1 cellular context compared by ENCODE assay signal in genomic region chr19:1082165-1082927, GRCh38.
TF ChIP-seq lines count a peak whose summit lies in the region.

No MANE protein-coding gene starts in this region.

TF ChIP-seq in HEK293, 187 proteins besides CTCF, POLR2A, EP300 and RAD21 (continued from another document):
- TF ChIP-seq ZFP41 (tag by site-specific recombination; IDR thresholded peaks at IDR 0.05; ENCODE audit: borderline replicate concordance) = no peak
- no peak for TF ChIP-seq ZNF280C (tag by site-specific recombination; IDR thresholded peaks at IDR 0.05)
- TF ChIP-seq ZNF37A (tag by site-specific recombination; IDR thresholded peaks at IDR 0.05) = no peak
- TF ChIP-seq ZNF274 (IDR thresholded peaks at IDR 0.05; ENCODE audit: low read length) = no peak
- TF ChIP-seq ZNF274 (tag by site-specific recombination; IDR thresholded peaks at IDR 0.05; ENCODE audit: borderline replicate concordance) = no peak
- TF ChIP-seq ZNF214 (tag by site-specific recombination; IDR thresholded peaks at IDR 0.05; ENCODE audit: borderline replicate concordance) = no peak
- no peak for TF ChIP-seq ZNF350 (tag by site-specific recombination; IDR thresholded peaks at IDR 0.05)
- no peak for TF ChIP-seq ZNF23 (tag by site-specific recombination; IDR thresholded peaks at IDR 0.05; ENCODE audit: borderline replicate concordance)
- no peak for TF ChIP-seq SALL2 (tag by site-specific recombination; IDR thresholded peaks at IDR 0.05; ENCODE audit: borderline replicate concordance)
- TF ChIP-seq, protein P1, sequence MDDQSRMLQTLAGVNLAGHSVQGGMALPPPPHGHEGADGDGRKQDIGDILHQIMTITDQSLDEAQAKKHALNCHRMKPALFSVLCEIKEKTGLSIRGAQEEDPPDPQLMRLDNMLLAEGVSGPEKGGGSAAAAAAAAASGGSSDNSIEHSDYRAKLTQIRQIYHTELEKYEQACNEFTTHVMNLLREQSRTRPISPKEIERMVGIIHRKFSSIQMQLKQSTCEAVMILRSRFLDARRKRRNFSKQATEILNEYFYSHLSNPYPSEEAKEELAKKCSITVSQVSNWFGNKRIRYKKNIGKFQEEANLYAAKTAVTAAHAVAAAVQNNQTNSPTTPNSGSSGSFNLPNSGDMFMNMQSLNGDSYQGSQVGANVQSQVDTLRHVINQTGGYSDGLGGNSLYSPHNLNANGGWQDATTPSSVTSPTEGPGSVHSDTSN (CRISPR knock-in tag; IDR thresholded peaks at IDR 0.05) = no peak
- no peak for TF ChIP-seq ZNF488 (tag by site-specific recombination; IDR thresholded peaks at IDR 0.05)
- no peak for TF ChIP-seq ZSCAN5A (tag by site-specific recombination; IDR thresholded peaks at IDR 0.05)
- no peak for TF ChIP-seq ZNF791 (tag by site-specific recombination; IDR thresholded peaks at IDR 0.05)
- TF ChIP-seq, protein P2, sequence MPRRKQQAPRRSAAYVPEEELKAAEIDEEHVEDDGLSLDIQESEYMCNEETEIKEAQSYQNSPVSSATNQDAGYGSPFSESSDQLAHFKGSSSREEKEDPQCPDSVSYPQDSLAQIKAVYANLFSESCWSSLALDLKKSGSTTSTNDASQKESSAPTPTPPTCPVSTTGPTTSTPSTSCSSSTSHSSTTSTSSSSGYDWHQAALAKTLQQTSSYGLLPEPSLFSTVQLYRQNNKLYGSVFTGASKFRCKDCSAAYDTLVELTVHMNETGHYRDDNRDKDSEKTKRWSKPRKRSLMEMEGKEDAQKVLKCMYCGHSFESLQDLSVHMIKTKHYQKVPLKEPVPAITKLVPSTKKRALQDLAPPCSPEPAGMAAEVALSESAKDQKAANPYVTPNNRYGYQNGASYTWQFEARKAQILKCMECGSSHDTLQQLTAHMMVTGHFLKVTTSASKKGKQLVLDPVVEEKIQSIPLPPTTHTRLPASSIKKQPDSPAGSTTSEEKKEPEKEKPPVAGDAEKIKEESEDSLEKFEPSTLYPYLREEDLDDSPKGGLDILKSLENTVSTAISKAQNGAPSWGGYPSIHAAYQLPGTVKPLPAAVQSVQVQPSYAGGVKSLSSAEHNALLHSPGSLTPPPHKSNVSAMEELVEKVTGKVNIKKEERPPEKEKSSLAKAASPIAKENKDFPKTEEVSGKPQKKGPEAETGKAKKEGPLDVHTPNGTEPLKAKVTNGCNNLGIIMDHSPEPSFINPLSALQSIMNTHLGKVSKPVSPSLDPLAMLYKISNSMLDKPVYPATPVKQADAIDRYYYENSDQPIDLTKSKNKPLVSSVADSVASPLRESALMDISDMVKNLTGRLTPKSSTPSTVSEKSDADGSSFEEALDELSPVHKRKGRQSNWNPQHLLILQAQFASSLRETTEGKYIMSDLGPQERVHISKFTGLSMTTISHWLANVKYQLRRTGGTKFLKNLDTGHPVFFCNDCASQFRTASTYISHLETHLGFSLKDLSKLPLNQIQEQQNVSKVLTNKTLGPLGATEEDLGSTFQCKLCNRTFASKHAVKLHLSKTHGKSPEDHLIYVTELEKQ (tag by site-specific recombination; IDR thresholded peaks at IDR 0.05; ENCODE audit: borderline replicate concordance) = no peak
- no peak for TF ChIP-seq ZSCAN23 (tag by site-specific recombination; IDR thresholded peaks at IDR 0.05)
- TF ChIP-seq ZNF404 (tag by site-specific recombination; IDR thresholded peaks at IDR 0.05) = no peak
- no peak for TF ChIP-seq ZNF2 (tag by site-specific recombination; IDR thresholded peaks at IDR 0.05)
- TF ChIP-seq ZNF146 (tag by site-specific recombination; IDR thresholded peaks at IDR 0.05) = no peak
- peak; percentile 50; the same call in 1 of the 2 replicates for TF ChIP-seq SP7 (tag by site-specific recombination; IDR thresholded peaks at IDR 0.05)
- no peak for TF ChIP-seq ZNF510 (tag by site-specific recombination; IDR thresholded peaks at IDR 0.05; ENCODE audit: insufficient replicate concordance)
- TF ChIP-seq TRIM28 (IDR thresholded peaks at IDR 0.05; ENCODE audit: borderline replicate concordance, low read length) = no peak
- TF ChIP-seq SP3 (tag by site-specific recombination; IDR thresholded peaks at IDR 0.05) = peak; percentile 85
- TF ChIP-seq ZNF10 (tag by site-specific recombination; IDR thresholded peaks at IDR 0.05) = no peak
- TF ChIP-seq ZNF600 (tag by site-specific recombination; IDR thresholded peaks at IDR 0.05) = 0 out of 2 replicates have a peak, but pooled peaks have one; percentile 13
- peak; percentile 90 for TF ChIP-seq KLF10 (tag by site-specific recombination; IDR thresholded peaks at IDR 0.05)
- TF ChIP-seq, protein P3, sequence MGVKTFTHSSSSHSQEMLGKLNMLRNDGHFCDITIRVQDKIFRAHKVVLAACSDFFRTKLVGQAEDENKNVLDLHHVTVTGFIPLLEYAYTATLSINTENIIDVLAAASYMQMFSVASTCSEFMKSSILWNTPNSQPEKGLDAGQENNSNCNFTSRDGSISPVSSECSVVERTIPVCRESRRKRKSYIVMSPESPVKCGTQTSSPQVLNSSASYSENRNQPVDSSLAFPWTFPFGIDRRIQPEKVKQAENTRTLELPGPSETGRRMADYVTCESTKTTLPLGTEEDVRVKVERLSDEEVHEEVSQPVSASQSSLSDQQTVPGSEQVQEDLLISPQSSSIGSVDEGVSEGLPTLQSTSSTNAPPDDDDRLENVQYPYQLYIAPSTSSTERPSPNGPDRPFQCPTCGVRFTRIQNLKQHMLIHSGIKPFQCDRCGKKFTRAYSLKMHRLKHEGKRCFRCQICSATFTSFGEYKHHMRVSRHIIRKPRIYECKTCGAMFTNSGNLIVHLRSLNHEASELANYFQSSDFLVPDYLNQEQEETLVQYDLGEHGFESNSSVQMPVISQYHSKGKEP (tag by site-specific recombination; IDR thresholded peaks at IDR 0.05) = no peak
- TF ChIP-seq ZNF416 (tag by site-specific recombination; IDR thresholded peaks at IDR 0.05) = no peak
- no peak for TF ChIP-seq ZNF114 (tag by site-specific recombination; IDR thresholded peaks at IDR 0.05)
- TF ChIP-seq TCF7L2 (IDR thresholded peaks at IDR 0.05; ENCODE audit: borderline replicate concordance, low read depth, low read length) = no peak
- no peak for TF ChIP-seq ZNF654 (tag by site-specific recombination; IDR thresholded peaks at IDR 0.05; ENCODE audit: low read depth)
- TF ChIP-seq REPIN1 (tag by site-specific recombination; IDR thresholded peaks at IDR 0.05; ENCODE audit: low read depth) = no peak
- no peak for TF ChIP-seq ZNF830 (tag by site-specific recombination; IDR thresholded peaks at IDR 0.05; ENCODE audit: low read depth)
- no peak for TF ChIP-seq MEIS1 (CRISPR knock-in tag; IDR thresholded peaks at IDR 0.05; ENCODE audit: borderline replicate concordance)
- TF ChIP-seq OVOL3 (tag by site-specific recombination; IDR thresholded peaks at IDR 0.05) = no peak
- no peak for TF ChIP-seq ZNF292 (tag by site-specific recombination; IDR thresholded peaks at IDR 0.05; ENCODE audit: borderline replicate concordance, low read depth)
- no peak for TF ChIP-seq YY1 (tag by site-specific recombination; IDR thresholded peaks at IDR 0.05)
- TF ChIP-seq ZBTB6 (tag by site-specific recombination; IDR thresholded peaks at IDR 0.05) = no peak
- TF ChIP-seq ZNF169 (tag by site-specific recombination; IDR thresholded peaks at IDR 0.05) = no peak
- TF ChIP-seq MYNN (tag by site-specific recombination; IDR thresholded peaks at IDR 0.05; ENCODE audit: borderline replicate concordance) = no peak
- peak; percentile 66 for TF ChIP-seq ZNF692 (tag by site-specific recombination; IDR thresholded peaks at IDR 0.05)
- no peak for TF ChIP-seq SCRT1 (tag by site-specific recombination; IDR thresholded peaks at IDR 0.05; ENCODE audit: borderline replicate concordance)
- no peak for TF ChIP-seq ZNF76 (tag by site-specific recombination; IDR thresholded peaks at IDR 0.05; ENCODE audit: borderline replicate concordance, low read depth)
- TF ChIP-seq ZNF223 (tag by site-specific recombination; IDR thresholded peaks at IDR 0.05) = no peak
- TF ChIP-seq, protein P4, sequence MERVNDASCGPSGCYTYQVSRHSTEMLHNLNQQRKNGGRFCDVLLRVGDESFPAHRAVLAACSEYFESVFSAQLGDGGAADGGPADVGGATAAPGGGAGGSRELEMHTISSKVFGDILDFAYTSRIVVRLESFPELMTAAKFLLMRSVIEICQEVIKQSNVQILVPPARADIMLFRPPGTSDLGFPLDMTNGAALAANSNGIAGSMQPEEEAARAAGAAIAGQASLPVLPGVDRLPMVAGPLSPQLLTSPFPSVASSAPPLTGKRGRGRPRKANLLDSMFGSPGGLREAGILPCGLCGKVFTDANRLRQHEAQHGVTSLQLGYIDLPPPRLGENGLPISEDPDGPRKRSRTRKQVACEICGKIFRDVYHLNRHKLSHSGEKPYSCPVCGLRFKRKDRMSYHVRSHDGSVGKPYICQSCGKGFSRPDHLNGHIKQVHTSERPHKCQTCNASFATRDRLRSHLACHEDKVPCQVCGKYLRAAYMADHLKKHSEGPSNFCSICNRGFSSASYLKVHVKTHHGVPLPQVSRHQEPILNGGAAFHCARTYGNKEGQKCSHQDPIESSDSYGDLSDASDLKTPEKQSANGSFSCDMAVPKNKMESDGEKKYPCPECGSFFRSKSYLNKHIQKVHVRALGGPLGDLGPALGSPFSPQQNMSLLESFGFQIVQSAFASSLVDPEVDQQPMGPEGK (tag by site-specific recombination; IDR thresholded peaks at IDR 0.05) = peak; percentile 84
- no peak for TF ChIP-seq ZNF433 (tag by site-specific recombination; IDR thresholded peaks at IDR 0.05; ENCODE audit: low read depth)
- peak; percentile 96 for TF ChIP-seq KLF7 (tag by site-specific recombination; IDR thresholded peaks at IDR 0.05; ENCODE audit: borderline replicate concordance)
- no peak for TF ChIP-seq HOXD13 (CRISPR knock-in tag; IDR thresholded peaks at IDR 0.05; ENCODE audit: borderline replicate concordance)
- no peak for TF ChIP-seq ZNF629 (tag by site-specific recombination; IDR thresholded peaks at IDR 0.05)
TF ChIP-seq in HEK293: peak in this region for 24.
